21 cellular contexts compared by ENCODE assay signal in genomic region chr2:127347734-127348392, GRCh38. TPM values are rescaled to one million over a fixed set of nuclear protein-coding genes. Genes with fewer than 3 reads are reported as not detected.
DNase-seq lines count a peak whose midpoint lies in the region; ATAC-seq, FAIRE-seq and TF ChIP-seq lines count a peak whose summit lies in the region.
"Had no signal": no experiment of that assay in that cellular context is flagged by ENCODE, and none has a peak within 500 bp of the region (broad histone marks: within the 10 kb centered on the region; RNA-seq: fewer than 3 reads in every experiment).

No MANE protein-coding gene starts in this region.

- no peaks in the 10 kb centered on the region for H3K9me2 ChIP-seq in GM23338 (ENCODE audit: insufficient read depth)

- peak overlapping the region in 1 of 2 donors; percentile 45 for H3K27ac Mint-ChIP-seq in effector memory CD8-positive, alpha-beta T cell
- H3K27ac Mint-ChIP-seq in GM23338, result no peak overlapping the region
- H3K27ac Mint-ChIP-seq: brain had no signal

- H3K4me1 ChIP-seq in kidney (ENCODE audit: control insufficient read depth in 1 of 2, insufficient read depth in 1 of 2, low read depth in 1 of 2, low read length in 2 of 2) (peaks cover 0 to 2% of the 10 kb centered on the region in 2 donors), GM23338 (ENCODE audit: insufficient read depth) (no peaks in the 10 kb centered on the region)

- no peak overlapping the region for H3K4me3 ChIP-seq in kidney (ENCODE audit: low read length in 2 of 2)
- H3K4me3 ChIP-seq in GM23338, result no peak overlapping the region
- H3K4me3 ChIP-seq: esophagus muscularis mucosa, heart left ventricle, SK-N-MC, tibial artery had no signal

- intact Hi-C loops in kidney (cut with DNase I), result no loop called here

- no peaks in the 10 kb centered on the region for H3K9me3 Mint-ChIP-seq in effector memory CD8-positive, alpha-beta T cell
- H3K9me3 Mint-ChIP-seq in GM23338, result peaks cover 6% of the 10 kb centered on the region; the same call in 2 of the 3 replicates

- no peak overlapping the region for H2AFZ ChIP-seq in GM23338

- H4K20me1 ChIP-seq in GM23338 (replicated peaks; ENCODE audit: insufficient read depth), result 0 out of 2 replicates have a peak, but pooled peaks cover 6% of the 10 kb centered on the region

- H3K4me2 ChIP-seq in GM23338, result no peak overlapping the region

- no peak for FAIRE-seq in kidney (lab: Jason Lieb, UNC)

- H3K27ac ChIP-seq in kidney (ENCODE audit: low read depth in 2 of 2, low read length in 2 of 2) (no peak overlapping the region), GM23338 (ENCODE audit: low read depth) (no peak overlapping the region)
- H3K27ac ChIP-seq: esophagus muscularis mucosa, SK-N-MC, tibial artery had no signal

- peak; percentile 51 for ATAC-seq in GM21390 (IDR thresholded peaks at IDR 0.05; ENCODE audit: unreplicated experiment)
- ATAC-seq in effector memory CD8-positive, alpha-beta T cell (replicated peaks), result peak; percentile 19
- ATAC-seq in GM23338, result no peak
- ATAC-seq: PC-3 had no signal

- peaks cover 15% of the 10 kb centered on the region for H3K36me3 Mint-ChIP-seq in effector memory CD8-positive, alpha-beta T cell (ENCODE audit: insufficient read depth)
- peaks cover 9% of the 10 kb centered on the region; the same call in 2 of the 3 replicates for H3K36me3 Mint-ChIP-seq in GM23338 (ENCODE audit: low read depth)

- DNase-seq in GM10266 (ENCODE audit: extremely low spot score) (peak; percentile 38), NCI-H69 (lab: John Stamatoyannopoulos, UW) (peak; percentile 23), kidney (no peak), globus pallidus (ENCODE audit: low spot score) (no peak), GM23338 (ENCODE audit: low spot score) (no peak), NCI-H1436 (lab: John Stamatoyannopoulos, UW) (no peak)
- DNase-seq in effector memory CD8-positive, alpha-beta T cell, result no peak
- DNase-seq: activated CD8-positive, alpha-beta memory T cell treated with anti-CD3 and anti-CD28 coated beads for 24 hours; activated effector memory CD4-positive, alpha-beta T cell treated with anti-CD3 and anti-CD28 coated beads, Interleukin-2, amount 50 U/mL, for 16 hours; dermis blood vessel endothelial cell; H7; heart left ventricle; mesendoderm; NCI-H1092 treated with DMSO at 0.1 percent for 48 hours; PC-3; stimulated activated CD4-positive, alpha-beta T cell treated with anti-CD3 and anti-CD28 coated beads, Interleukin-2, amount 100 ng/mL, for 48 hours; tibial artery had no signal

- H3K9ac ChIP-seq in kidney (ENCODE audit: low read length in 2 of 2), result no peak overlapping the region

- H3K79me2 ChIP-seq in GM23338 (replicated peaks; ENCODE audit: insufficient read depth), result peaks cover 81% of the 10 kb centered on the region

- H3K36me3 ChIP-seq in kidney (ENCODE audit: control insufficient read depth in 1 of 2, insufficient read depth in 2 of 2, low read length in 2 of 2) (no peaks in the 10 kb centered on the region), GM23338 (ENCODE audit: insufficient read depth) (no peaks in the 10 kb centered on the region)
- H3K36me3 ChIP-seq: esophagus muscularis mucosa, tibial artery had no signal

- H3K9me3 ChIP-seq in kidney (ENCODE audit: control insufficient read depth in 1 of 2, low read length in 2 of 2), result no peaks in the 10 kb centered on the region
- H3K9me3 ChIP-seq: esophagus muscularis mucosa, tibial artery had no signal

- H3K27me3 Mint-ChIP-seq in effector memory CD8-positive, alpha-beta T cell, result no peaks in the 10 kb centered on the region
- no peaks in the 10 kb centered on the region for H3K27me3 Mint-ChIP-seq in GM23338 (ENCODE audit: insufficient read depth, low read depth, poor library complexity)
- H3K27me3 Mint-ChIP-seq: brain had no signal

- TF ChIP-seq CTCF in GM10266 (IDR thresholded peaks at IDR 0.05; ENCODE audit: control insufficient read depth, insufficient read depth, low read depth, missing control alignments), result no peak
- no peak for TF ChIP-seq CTCF in kidney (IDR thresholded peaks at IDR 0.05; ENCODE audit: borderline replicate concordance, extremely low read depth, insufficient read depth)
- no peak for TF ChIP-seq CTCF in GM23338 (conservative IDR thresholded peaks at IDR 0.05; ENCODE audit: low read depth in 2 of 2)

- no peak overlapping the region for H3K4me3 Mint-ChIP-seq in effector memory CD8-positive, alpha-beta T cell
- H3K4me3 Mint-ChIP-seq in GM23338, result no peak overlapping the region
- H3K4me3 Mint-ChIP-seq: brain had no signal

- H3K27me3 ChIP-seq in GM23338 (ENCODE audit: insufficient read depth), result no peaks in the 10 kb centered on the region
- H3K27me3 ChIP-seq: esophagus muscularis mucosa, heart left ventricle, tibial artery had no signal

- peaks cover 41 to 47% of the 10 kb centered on the region in 2 donors for H3K4me1 Mint-ChIP-seq in effector memory CD8-positive, alpha-beta T cell (ENCODE audit: low read depth in 2 of 2)
- peaks cover 2% of the 10 kb centered on the region; the same call in 1 of the 3 replicates for H3K4me1 Mint-ChIP-seq in GM23338

- no peaks in the 10 kb centered on the region for H3F3A ChIP-seq in GM23338 (replicated peaks; ENCODE audit: low read depth)

TF ChIP-seq in GM23338, 12 proteins besides CTCF, POLR2A, EP300 and RAD21:
- TF ChIP-seq, protein P1, sequence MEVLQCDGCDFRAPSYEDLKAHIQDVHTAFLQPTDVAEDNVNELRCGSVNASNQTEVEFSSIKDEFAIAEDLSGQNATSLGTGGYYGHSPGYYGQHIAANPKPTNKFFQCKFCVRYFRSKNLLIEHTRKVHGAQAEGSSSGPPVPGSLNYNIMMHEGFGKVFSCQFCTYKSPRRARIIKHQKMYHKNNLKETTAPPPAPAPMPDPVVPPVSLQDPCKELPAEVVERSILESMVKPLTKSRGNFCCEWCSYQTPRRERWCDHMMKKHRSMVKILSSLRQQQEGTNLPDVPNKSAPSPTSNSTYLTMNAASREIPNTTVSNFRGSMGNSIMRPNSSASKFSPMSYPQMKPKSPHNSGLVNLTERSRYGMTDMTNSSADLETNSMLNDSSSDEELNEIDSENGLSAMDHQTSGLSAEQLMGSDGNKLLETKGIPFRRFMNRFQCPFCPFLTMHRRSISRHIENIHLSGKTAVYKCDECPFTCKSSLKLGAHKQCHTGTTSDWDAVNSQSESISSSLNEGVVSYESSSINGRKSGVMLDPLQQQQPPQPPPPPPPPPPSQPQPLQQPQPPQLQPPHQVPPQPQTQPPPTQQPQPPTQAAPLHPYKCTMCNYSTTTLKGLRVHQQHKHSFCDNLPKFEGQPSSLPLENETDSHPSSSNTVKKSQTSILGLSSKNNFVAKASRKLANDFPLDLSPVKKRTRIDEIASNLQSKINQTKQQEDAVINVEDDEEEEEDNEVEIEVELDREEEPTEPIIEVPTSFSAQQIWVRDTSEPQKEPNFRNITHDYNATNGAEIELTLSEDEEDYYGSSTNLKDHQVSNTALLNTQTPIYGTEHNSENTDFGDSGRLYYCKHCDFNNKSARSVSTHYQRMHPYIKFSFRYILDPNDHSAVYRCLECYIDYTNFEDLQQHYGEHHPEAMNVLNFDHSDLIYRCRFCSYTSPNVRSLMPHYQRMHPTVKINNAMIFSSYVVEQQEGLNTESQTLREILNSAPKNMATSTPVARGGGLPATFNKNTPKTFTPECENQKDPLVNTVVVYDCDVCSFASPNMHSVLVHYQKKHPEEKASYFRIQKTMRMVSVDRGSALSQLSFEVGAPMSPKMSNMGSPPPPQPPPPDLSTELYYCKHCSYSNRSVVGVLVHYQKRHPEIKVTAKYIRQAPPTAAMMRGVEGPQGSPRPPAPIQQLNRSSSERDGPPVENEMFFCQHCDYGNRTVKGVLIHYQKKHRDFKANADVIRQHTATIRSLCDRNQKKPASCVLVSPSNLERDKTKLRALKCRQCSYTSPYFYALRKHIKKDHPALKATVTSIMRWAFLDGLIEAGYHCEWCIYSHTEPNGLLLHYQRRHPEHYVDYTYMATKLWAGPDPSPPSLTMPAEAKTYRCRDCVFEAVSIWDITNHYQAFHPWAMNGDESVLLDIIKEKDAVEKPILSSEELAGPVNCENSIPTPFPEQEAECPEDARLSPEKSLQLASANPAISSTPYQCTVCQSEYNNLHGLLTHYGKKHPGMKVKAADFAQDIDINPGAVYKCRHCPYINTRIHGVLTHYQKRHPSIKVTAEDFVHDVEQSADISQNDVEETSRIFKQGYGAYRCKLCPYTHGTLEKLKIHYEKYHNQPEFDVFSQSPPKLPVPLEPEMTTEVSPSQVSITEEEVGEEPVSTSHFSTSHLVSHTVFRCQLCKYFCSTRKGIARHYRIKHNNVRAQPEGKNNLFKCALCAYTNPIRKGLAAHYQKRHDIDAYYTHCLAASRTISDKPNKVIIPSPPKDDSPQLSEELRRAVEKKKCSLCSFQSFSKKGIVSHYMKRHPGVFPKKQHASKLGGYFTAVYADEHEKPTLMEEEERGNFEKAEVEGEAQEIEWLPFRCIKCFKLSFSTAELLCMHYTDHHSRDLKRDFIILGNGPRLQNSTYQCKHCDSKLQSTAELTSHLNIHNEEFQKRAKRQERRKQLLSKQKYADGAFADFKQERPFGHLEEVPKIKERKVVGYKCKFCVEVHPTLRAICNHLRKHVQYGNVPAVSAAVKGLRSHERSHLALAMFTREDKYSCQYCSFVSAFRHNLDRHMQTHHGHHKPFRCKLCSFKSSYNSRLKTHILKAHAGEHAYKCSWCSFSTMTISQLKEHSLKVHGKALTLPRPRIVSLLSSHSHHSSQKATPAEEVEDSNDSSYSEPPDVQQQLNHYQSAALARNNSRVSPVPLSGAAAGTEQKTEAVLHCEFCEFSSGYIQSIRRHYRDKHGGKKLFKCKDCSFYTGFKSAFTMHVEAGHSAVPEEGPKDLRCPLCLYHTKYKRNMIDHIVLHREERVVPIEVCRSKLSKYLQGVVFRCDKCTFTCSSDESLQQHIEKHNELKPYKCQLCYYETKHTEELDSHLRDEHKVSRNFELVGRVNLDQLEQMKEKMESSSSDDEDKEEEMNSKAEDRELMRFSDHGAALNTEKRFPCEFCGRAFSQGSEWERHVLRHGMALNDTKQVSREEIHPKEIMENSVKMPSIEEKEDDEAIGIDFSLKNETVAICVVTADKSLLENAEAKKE (CRISPR knock-in tag; IDR thresholded peaks at IDR 0.05), result no peak

RNA-seq across cellular contexts. Expression of gene MAP3K2, which starts 39.9 kb away (rescaled TPM):
- total RNA-seq in kidney, result 65.3 TPM
- polyA plus RNA-seq in kidney (ENCODE audit: insufficient read depth, low read depth, low replicate concordance) (4.9 TPM), GM23338 (2016; fragmentation: Nextera tagmentation; extraction: Ambion mirVana) (7.3 and 10.2 TPM in 2 replicates)
- total RNA-seq in GM23338 (2014; rRNA removed; shearing (Covaris generic)), result 23.5 and 24.7 TPM in 2 replicates

RNA-seq across cellular contexts. Expression of gene ERCC3, which starts 53.9 kb away (rescaled TPM):
- total RNA-seq in kidney, result 37.1 TPM
- polyA plus RNA-seq in kidney (ENCODE audit: insufficient read depth, low read depth, low replicate concordance) (23.5 TPM), GM23338 (2016; fragmentation: Nextera tagmentation; extraction: Ambion mirVana) (34.9 and 35.1 TPM in 2 replicates)
- 42.5 and 62.7 TPM in 2 replicates for total RNA-seq in GM23338 (2014; rRNA removed; shearing (Covaris generic))

Comparison
In these comparisons a context has a peak if more than half of its experiments do, and no peak if none do; other contexts are left out.
1. DNase-seq: peak in GM10266 (single experiment) and NCI-H69 (single experiment); none in effector memory CD8-positive, alpha-beta T cell (0 of 3), kidney (single experiment), globus pallidus (single experiment), GM23338 (single experiment) and NCI-H1436 (single experiment).